Comparison of ENCODE assay signal across 24 cellular contexts in the genomic region with DNA sequence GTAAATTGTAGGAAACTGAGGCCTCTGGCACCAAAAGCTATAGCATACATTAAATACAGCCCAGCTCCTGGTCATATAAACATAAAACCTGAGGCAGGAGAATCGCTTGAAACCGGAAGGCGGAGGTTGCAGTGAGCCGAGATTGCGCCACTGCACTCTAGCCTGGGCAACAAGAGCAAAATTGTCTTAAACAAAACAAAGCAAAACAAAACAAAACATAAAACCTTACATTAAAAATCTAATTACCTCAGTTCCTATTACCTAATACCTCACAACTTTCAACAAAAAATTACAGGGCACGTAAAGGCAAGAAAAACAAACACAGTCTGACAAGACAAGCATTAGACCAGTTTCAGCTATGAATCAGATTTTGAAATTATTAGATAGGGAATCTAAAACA. TPM values are rescaled to one million over a fixed set of nuclear protein-coding genes. Genes with fewer than 3 reads are reported as not detected.
A peak's percentile ranks its signal among the peaks of the same experiment; 100 is the strongest.
DNase-seq lines count a peak whose midpoint lies in the region; ATAC-seq and TF ChIP-seq lines count a peak whose summit lies in the region.
"Had no signal": no experiment of that assay in that cellular context is flagged by ENCODE, and none has a peak within 500 bp of the region (broad histone marks: within the 10 kb centered on the region; RNA-seq: fewer than 3 reads in every experiment).

No MANE protein-coding gene starts in this region.

- no peaks in the 10 kb centered on the region for H3K9me3 Mint-ChIP-seq in activated T-helper 17 cell treated with anti-CD3 and anti-CD28 coated beads, Interleukin-2, amount 50 U/mL, for 72 hours

- no peaks in the 10 kb centered on the region for H3K36me3 ChIP-seq in HEK293 (ENCODE audit: control insufficient read depth in 2 of 2, insufficient read depth in 1 of 2, low read length in 2 of 2)
- peaks cover 4% of the 10 kb centered on the region; the same call in 1 of the 2 replicates for H3K36me3 ChIP-seq in Karpas-422 (ENCODE audit: insufficient read depth, low read length)
- H3K36me3 ChIP-seq: SJCRH30 had no signal

- H3K4me3 ChIP-seq in HEK293 (ENCODE audit: low read depth, low read length) (no peak overlapping the region), Karpas-422 (ENCODE audit: low read length) (no peak overlapping the region), fibroblast of villous mesenchyme (ENCODE audit: low read depth, low read length) (no peak overlapping the region)
- H3K4me3 ChIP-seq: GM23248, SJCRH30 had no signal

- POLR2A ChIA-PET in HEK293 (lab: Yijun Ruan, JAX): no interaction called here

- H3K4me1 ChIP-seq in HEK293 (ENCODE audit: control insufficient read depth, insufficient read depth, low read length) (0 out of 2 replicates have a peak, but pooled peaks cover 2% of the 10 kb centered on the region), Karpas-422 (ENCODE audit: low read length) (peaks cover 38% of the 10 kb centered on the region)
- H3K4me1 ChIP-seq: Caco-2, SJCRH30 had no signal

- no peaks in the 10 kb centered on the region for H3K9me3 ChIP-seq in HEK293 (ENCODE audit: control insufficient read depth, insufficient read depth, low read depth, low read length)
- no peaks in the 10 kb centered on the region; the same call in 1 of the 2 replicates for H3K9me3 ChIP-seq in Karpas-422 (ENCODE audit: low read length)
- H3K9me3 ChIP-seq: Caco-2, SJCRH30 had no signal

- DNase-seq in Karpas-422 (no peak), fibroblast of villous mesenchyme (ENCODE audit: low read depth) (peak; percentile 18), NCI-H2196 (lab: John Stamatoyannopoulos, UW; ENCODE audit: unreplicated experiment) (no peak), cerebellum (ENCODE audit: low spot score) (no peak)
- DNase-seq: C1 segment of cervical spinal cord; Caco-2; CD4-positive, alpha-beta memory T cell; GM23248; H7; HFFc6; IMR-90; NCI-H1105; NCI-H1436 treated with DMSO at 0.1 percent for 48 hours; NCI-H187 treated with DMSO at 0.1 percent for 48 hours; NCI-H2107; NCI-H446 treated with DMSO at 0.1 percent for 48 hours; NCI-H526; PC-3; SJCRH30 had no signal

- H3K27ac Mint-ChIP-seq in activated T-helper 17 cell treated with anti-CD3 and anti-CD28 coated beads, Interleukin-2, amount 50 U/mL, for 72 hours: peak overlapping the region; percentile 14
- H3K27ac Mint-ChIP-seq: HFFc6 had no signal

- no peak overlapping the region for H2AFZ ChIP-seq in Karpas-422 (ENCODE audit: low read length)
- H2AFZ ChIP-seq: GM23248 had no signal

- peaks cover 12% of the 10 kb centered on the region for H3K4me1 Mint-ChIP-seq in activated T-helper 17 cell treated with anti-CD3 and anti-CD28 coated beads, Interleukin-2, amount 50 U/mL, for 72 hours

- no peaks in the 10 kb centered on the region for H3K27me3 Mint-ChIP-seq in activated T-helper 17 cell treated with anti-CD3 and anti-CD28 coated beads, Interleukin-2, amount 50 U/mL, for 72 hours
- H3K27me3 Mint-ChIP-seq: CD4-positive, alpha-beta memory T cell had no signal

- ATAC-seq in activated T-helper 17 cell treated with anti-CD3 and anti-CD28 coated beads, Interleukin-2, amount 50 U/mL, for 72 hours (replicated peaks): no peak
- ATAC-seq in HG02678 (IDR thresholded peaks at IDR 0.05; ENCODE audit: unreplicated experiment): no peak
- ATAC-seq: PC-3, Right ventricle myocardium inferior had no signal

- no peak overlapping the region for H3K27ac ChIP-seq in HEK293 (ENCODE audit: extremely low read depth, low read depth, low read length)
- peak overlapping the region; percentile 69 for H3K27ac ChIP-seq in Karpas-422 (ENCODE audit: low read length)
- H3K27ac ChIP-seq: GM23248, KMS-11, SJCRH30 had no signal

- no peaks in the 10 kb centered on the region for H4K20me1 ChIP-seq in Karpas-422 (ENCODE audit: insufficient read depth, low read depth, low read length)

- H3K9me2 ChIP-seq in Karpas-422 (replicated peaks; ENCODE audit: insufficient read depth, low read length): no peaks in the 10 kb centered on the region

- no peaks in the 10 kb centered on the region for H3K36me3 Mint-ChIP-seq in activated T-helper 17 cell treated with anti-CD3 and anti-CD28 coated beads, Interleukin-2, amount 50 U/mL, for 72 hours (ENCODE audit: low read depth)

- peak overlapping the region; percentile 32 for H3K4me2 ChIP-seq in Karpas-422 (ENCODE audit: low read depth, low read length, poor library complexity, severe bottlenecking)
- H3K4me2 ChIP-seq: KMS-11 had no signal

- no peak overlapping the region for H3K9ac ChIP-seq in Karpas-422 (ENCODE audit: low read length)
- H3K9ac ChIP-seq: GM23248, KMS-11 had no signal

- H3K4me3 Mint-ChIP-seq in activated T-helper 17 cell treated with anti-CD3 and anti-CD28 coated beads, Interleukin-2, amount 50 U/mL, for 72 hours: peak overlapping the region; percentile 2
- H3K4me3 Mint-ChIP-seq: HFFc6 had no signal

- H3K27me3 ChIP-seq in Karpas-422 (ENCODE audit: low read length): no peaks in the 10 kb centered on the region
- H3K27me3 ChIP-seq: SJCRH30 had no signal

- CTCF ChIA-PET in HEK293 (lab: Yijun Ruan, JAX): interaction anchor here (0.5 to 1.5 kb wide), 3 partner anchors 10 to 801 kb away, joined by 3 read pairs; no protein-coding TSS in a partner anchor

- peaks cover 8% of the 10 kb centered on the region for H3K79me2 ChIP-seq in Karpas-422 (ENCODE audit: low read length)

- TF ChIP-seq CTCF in HEK293 (tag by site-specific recombination; IDR thresholded peaks at IDR 0.05) (no peak), fibroblast of villous mesenchyme (IDR thresholded peaks at IDR 0.05; ENCODE audit: insufficient read depth, low read depth, low read length) (no peak)

TF ChIP-seq in HEK293, 187 proteins besides CTCF, POLR2A, EP300 and RAD21 (continues in another document):
- TF ChIP-seq SP7 (tag by site-specific recombination; IDR thresholded peaks at IDR 0.05): peak; percentile 93
- peak; percentile 47; the same call in 1 of the 2 replicates for TF ChIP-seq BCL6B (tag by site-specific recombination; IDR thresholded peaks at IDR 0.05)
- TF ChIP-seq BCL11A (tag by site-specific recombination; IDR thresholded peaks at IDR 0.05; ENCODE audit: low read depth): peak; percentile 90; the same call in 1 of the 2 replicates
- TF ChIP-seq FEZF1 (tag by site-specific recombination; IDR thresholded peaks at IDR 0.05): peak; percentile 67
- TF ChIP-seq ZFP69B (tag by site-specific recombination; IDR thresholded peaks at IDR 0.05): 0 out of 2 replicates have a peak, but pooled peaks have one; percentile 41
- TF ChIP-seq, protein P1, sequence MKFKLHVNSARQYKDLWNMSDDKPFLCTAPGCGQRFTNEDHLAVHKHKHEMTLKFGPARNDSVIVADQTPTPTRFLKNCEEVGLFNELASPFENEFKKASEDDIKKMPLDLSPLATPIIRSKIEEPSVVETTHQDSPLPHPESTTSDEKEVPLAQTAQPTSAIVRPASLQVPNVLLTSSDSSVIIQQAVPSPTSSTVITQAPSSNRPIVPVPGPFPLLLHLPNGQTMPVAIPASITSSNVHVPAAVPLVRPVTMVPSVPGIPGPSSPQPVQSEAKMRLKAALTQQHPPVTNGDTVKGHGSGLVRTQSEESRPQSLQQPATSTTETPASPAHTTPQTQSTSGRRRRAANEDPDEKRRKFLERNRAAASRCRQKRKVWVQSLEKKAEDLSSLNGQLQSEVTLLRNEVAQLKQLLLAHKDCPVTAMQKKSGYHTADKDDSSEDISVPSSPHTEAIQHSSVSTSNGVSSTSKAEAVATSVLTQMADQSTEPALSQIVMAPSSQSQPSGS (tag by site-specific recombination; IDR thresholded peaks at IDR 0.05; ENCODE audit: low read depth): peak; percentile 33; the same call in 1 of the 2 replicates
- peak; percentile 90 for TF ChIP-seq PRDM6 (tag by site-specific recombination; IDR thresholded peaks at IDR 0.05)

RNA-seq across cellular contexts. Expression of gene TMEM116, which starts 36.7 kb away (rescaled TPM):
- 19.6 and 56.6 TPM in 2 replicates for total RNA-seq in Karpas-422 (2014; rRNA removed; shearing (Covaris generic); ENCODE audit: low replicate concordance)
- 10 to 100 TPM; 13.8 to 16.9 TPM for total RNA-seq in activated T-helper 17 cell treated with anti-CD3 and anti-CD28 coated beads, Interleukin-2, amount 50 U/mL, for 72 hours
- total RNA-seq in fibroblast of villous mesenchyme (5.5 and 7.3 TPM in 2 replicates), cerebellum (33.1 TPM)

RNA-seq across cellular contexts. Expression of gene ERP29, which starts 36.9 kb away (rescaled TPM):
- total RNA-seq in Karpas-422 (2014; rRNA removed; shearing (Covaris generic); ENCODE audit: low replicate concordance): 63.2 and 134 TPM in 2 replicates
- total RNA-seq in activated T-helper 17 cell treated with anti-CD3 and anti-CD28 coated beads, Interleukin-2, amount 50 U/mL, for 72 hours: 10 to 100 TPM; 68.5 to 93.0 TPM
- total RNA-seq in fibroblast of villous mesenchyme: 50.3 and 55.3 TPM in 2 replicates
- 26.3 TPM for total RNA-seq in cerebellum
